ENCODE assay signal across 8 cellular contexts in genomic region chr12:65277994-65278575, GRCh38. TPM values are rescaled to one million over a fixed set of nuclear protein-coding genes. Genes with fewer than 3 reads are reported as not detected.
DNase-seq lines count a peak whose midpoint lies in the region; ATAC-seq and TF ChIP-seq lines count a peak whose summit lies in the region.

No MANE protein-coding gene starts in this region.

- peak overlapping the region; percentile 54 to 80 (median 65) for H3K4me3 Mint-ChIP-seq in naive thymus-derived CD4-positive, alpha-beta T cell

- intact Hi-C loops in naive thymus-derived CD4-positive, alpha-beta T cell (cut with micrococcal nuclease) = no loop called here

- peaks cover 2 to 16% (median 5%) of the 10 kb centered on the region in 7 donors for H3K4me1 Mint-ChIP-seq in naive thymus-derived CD4-positive, alpha-beta T cell

- ATAC-seq in naive thymus-derived CD4-positive, alpha-beta T cell = peak; percentile 34
- no peak for ATAC-seq in GM18861 (IDR thresholded peaks at IDR 0.05; ENCODE audit: unreplicated experiment)

- H3K27ac Mint-ChIP-seq in naive thymus-derived CD4-positive, alpha-beta T cell = no peak overlapping the region

- no peak for DNase-seq in AG10803 (ENCODE audit: low read depth)
- DNase-seq in LNCaP clone FGC (ENCODE audit: low read depth) = no peak
- DNase-seq in naive thymus-derived CD4-positive, alpha-beta T cell = no peak
- DNase-seq in NCI-H146 (lab: John Stamatoyannopoulos, UW) = no peak
- no peak for DNase-seq in stimulated activated CD4-positive, alpha-beta T cell treated with anti-CD3 and anti-CD28 coated beads, Interleukin-4, amount 100 ng/mL, for 24 hours
- no peak for DNase-seq in HCEC 1CT

- peaks cover 0 to 5% of the 10 kb centered on the region in 2 donors for H3K4me1 ChIP-seq in duodenal mucosa (ENCODE audit: control insufficient read depth in 1 of 2, insufficient read depth in 2 of 2, low read length in 2 of 2)
- H3K4me1 ChIP-seq in naive thymus-derived CD4-positive, alpha-beta T cell (ENCODE audit: control insufficient read depth in 2 of 2, insufficient read depth in 2 of 2, low read length in 2 of 2) = no peaks in the 10 kb centered on the region

- peak overlapping the region in 1 of 2 donors; percentile 4 for H3K9ac ChIP-seq in duodenal mucosa (ENCODE audit: low read depth in 1 of 2, low read length in 2 of 2)

- no peak overlapping the region for H3K27ac ChIP-seq in duodenal mucosa (ENCODE audit: low read depth, low read length)
- no peak overlapping the region for H3K27ac ChIP-seq in naive thymus-derived CD4-positive, alpha-beta T cell (ENCODE audit: low read depth, low read length)

- CTCF ChIA-PET in naive thymus-derived CD4-positive, alpha-beta T cell (lab: Charles Lee) = no interaction called here

- peaks cover 7 to 25% of the 10 kb centered on the region in 2 donors for H3K27me3 ChIP-seq in duodenal mucosa (ENCODE audit: control insufficient read depth in 1 of 2, insufficient read depth in 2 of 2, low read length in 2 of 2)
- H3K27me3 ChIP-seq in naive thymus-derived CD4-positive, alpha-beta T cell (ENCODE audit: control insufficient read depth in 2 of 2, insufficient read depth in 2 of 2, low read length in 2 of 2) = peaks cover 0 to 5% of the 10 kb centered on the region in 2 donors

- H3K36me3 Mint-ChIP-seq in naive thymus-derived CD4-positive, alpha-beta T cell = no peaks in the 10 kb centered on the region

- no peaks in the 10 kb centered on the region for H3K9me3 ChIP-seq in duodenal mucosa (ENCODE audit: control insufficient read depth in 1 of 2, low read length in 2 of 2)
- H3K9me3 ChIP-seq in naive thymus-derived CD4-positive, alpha-beta T cell (ENCODE audit: control insufficient read depth in 2 of 3, low read length in 3 of 3) = no peaks in the 10 kb centered on the region

- H3K9me3 Mint-ChIP-seq in naive thymus-derived CD4-positive, alpha-beta T cell = peaks cover 0 to under 1% (median 0%) of the 10 kb centered on the region in 11 donors

- peaks cover 64 to 79% (median 73%) of the 10 kb centered on the region in 5 donors for H3K27me3 Mint-ChIP-seq in naive thymus-derived CD4-positive, alpha-beta T cell

- TF ChIP-seq CTCF in AG10803 (conservative IDR thresholded peaks at IDR 0.05; ENCODE audit: low read length) (no peak), LNCaP clone FGC (IDR thresholded peaks at IDR 0.05; ENCODE audit: control insufficient read depth, extremely low read depth, insufficient read depth) (no peak)

- H3K4me3 ChIP-seq in AG10803 (ENCODE audit: low read length) = peak overlapping the region; percentile 93
- peak overlapping the region; percentile 63 for H3K4me3 ChIP-seq in LNCaP clone FGC (ENCODE audit: low read depth, low read length)
- H3K4me3 ChIP-seq in duodenal mucosa (ENCODE audit: low read depth in 1 of 2, low read length in 2 of 2) = peak overlapping the region; percentile 69 to 76
- H3K4me3 ChIP-seq in naive thymus-derived CD4-positive, alpha-beta T cell (ENCODE audit: low read length) = no peak overlapping the region

- H3K36me3 ChIP-seq in duodenal mucosa (ENCODE audit: control insufficient read depth in 1 of 2, insufficient read depth in 2 of 2, low read length in 2 of 2) = no peaks in the 10 kb centered on the region
- no peaks in the 10 kb centered on the region for H3K36me3 ChIP-seq in naive thymus-derived CD4-positive, alpha-beta T cell (ENCODE audit: control insufficient read depth in 2 of 3, insufficient read depth in 3 of 3, low read length in 3 of 3)

- POLR2A ChIA-PET in naive thymus-derived CD4-positive, alpha-beta T cell (lab: Charles Lee) = no interaction called here

RNA-seq across cellular contexts. Expression of gene MSRB3, which starts 0.4 kb away (rescaled TPM):
- 1 to 10 TPM in 1 of 5 experiments, under 1 TPM in 1, not detected in 3; 0.37 to 1.8 TPM for total RNA-seq in naive thymus-derived CD4-positive, alpha-beta T cell
- not detected for polyA plus RNA-seq in naive thymus-derived CD4-positive, alpha-beta T cell
